Comparison of ENCODE assay signal across 1 cellular context in the genomic region with DNA sequence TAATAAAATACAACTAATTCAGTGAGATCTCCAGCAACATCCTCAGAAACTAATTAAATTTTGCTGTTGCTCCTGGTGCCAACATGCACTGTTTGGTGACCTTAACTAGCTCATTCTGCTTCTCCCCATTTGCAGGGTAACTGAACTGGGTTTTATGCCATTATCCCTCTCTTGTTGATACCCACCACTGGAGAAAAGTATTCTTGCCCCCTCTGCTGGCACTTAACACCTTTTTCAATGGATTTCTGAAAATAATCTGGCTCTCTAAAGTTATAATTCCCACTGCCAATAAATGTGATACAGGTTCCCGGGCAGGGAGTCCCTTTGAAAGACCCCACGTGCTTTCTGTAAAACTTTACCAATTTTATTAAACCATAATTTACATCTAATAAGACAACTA.
TF ChIP-seq lines count a peak whose summit lies in the region.

No MANE protein-coding gene starts in this region.

TF ChIP-seq in GM23338, 12 proteins besides CTCF, POLR2A, EP300 and RAD21:
- TF ChIP-seq, protein P1, sequence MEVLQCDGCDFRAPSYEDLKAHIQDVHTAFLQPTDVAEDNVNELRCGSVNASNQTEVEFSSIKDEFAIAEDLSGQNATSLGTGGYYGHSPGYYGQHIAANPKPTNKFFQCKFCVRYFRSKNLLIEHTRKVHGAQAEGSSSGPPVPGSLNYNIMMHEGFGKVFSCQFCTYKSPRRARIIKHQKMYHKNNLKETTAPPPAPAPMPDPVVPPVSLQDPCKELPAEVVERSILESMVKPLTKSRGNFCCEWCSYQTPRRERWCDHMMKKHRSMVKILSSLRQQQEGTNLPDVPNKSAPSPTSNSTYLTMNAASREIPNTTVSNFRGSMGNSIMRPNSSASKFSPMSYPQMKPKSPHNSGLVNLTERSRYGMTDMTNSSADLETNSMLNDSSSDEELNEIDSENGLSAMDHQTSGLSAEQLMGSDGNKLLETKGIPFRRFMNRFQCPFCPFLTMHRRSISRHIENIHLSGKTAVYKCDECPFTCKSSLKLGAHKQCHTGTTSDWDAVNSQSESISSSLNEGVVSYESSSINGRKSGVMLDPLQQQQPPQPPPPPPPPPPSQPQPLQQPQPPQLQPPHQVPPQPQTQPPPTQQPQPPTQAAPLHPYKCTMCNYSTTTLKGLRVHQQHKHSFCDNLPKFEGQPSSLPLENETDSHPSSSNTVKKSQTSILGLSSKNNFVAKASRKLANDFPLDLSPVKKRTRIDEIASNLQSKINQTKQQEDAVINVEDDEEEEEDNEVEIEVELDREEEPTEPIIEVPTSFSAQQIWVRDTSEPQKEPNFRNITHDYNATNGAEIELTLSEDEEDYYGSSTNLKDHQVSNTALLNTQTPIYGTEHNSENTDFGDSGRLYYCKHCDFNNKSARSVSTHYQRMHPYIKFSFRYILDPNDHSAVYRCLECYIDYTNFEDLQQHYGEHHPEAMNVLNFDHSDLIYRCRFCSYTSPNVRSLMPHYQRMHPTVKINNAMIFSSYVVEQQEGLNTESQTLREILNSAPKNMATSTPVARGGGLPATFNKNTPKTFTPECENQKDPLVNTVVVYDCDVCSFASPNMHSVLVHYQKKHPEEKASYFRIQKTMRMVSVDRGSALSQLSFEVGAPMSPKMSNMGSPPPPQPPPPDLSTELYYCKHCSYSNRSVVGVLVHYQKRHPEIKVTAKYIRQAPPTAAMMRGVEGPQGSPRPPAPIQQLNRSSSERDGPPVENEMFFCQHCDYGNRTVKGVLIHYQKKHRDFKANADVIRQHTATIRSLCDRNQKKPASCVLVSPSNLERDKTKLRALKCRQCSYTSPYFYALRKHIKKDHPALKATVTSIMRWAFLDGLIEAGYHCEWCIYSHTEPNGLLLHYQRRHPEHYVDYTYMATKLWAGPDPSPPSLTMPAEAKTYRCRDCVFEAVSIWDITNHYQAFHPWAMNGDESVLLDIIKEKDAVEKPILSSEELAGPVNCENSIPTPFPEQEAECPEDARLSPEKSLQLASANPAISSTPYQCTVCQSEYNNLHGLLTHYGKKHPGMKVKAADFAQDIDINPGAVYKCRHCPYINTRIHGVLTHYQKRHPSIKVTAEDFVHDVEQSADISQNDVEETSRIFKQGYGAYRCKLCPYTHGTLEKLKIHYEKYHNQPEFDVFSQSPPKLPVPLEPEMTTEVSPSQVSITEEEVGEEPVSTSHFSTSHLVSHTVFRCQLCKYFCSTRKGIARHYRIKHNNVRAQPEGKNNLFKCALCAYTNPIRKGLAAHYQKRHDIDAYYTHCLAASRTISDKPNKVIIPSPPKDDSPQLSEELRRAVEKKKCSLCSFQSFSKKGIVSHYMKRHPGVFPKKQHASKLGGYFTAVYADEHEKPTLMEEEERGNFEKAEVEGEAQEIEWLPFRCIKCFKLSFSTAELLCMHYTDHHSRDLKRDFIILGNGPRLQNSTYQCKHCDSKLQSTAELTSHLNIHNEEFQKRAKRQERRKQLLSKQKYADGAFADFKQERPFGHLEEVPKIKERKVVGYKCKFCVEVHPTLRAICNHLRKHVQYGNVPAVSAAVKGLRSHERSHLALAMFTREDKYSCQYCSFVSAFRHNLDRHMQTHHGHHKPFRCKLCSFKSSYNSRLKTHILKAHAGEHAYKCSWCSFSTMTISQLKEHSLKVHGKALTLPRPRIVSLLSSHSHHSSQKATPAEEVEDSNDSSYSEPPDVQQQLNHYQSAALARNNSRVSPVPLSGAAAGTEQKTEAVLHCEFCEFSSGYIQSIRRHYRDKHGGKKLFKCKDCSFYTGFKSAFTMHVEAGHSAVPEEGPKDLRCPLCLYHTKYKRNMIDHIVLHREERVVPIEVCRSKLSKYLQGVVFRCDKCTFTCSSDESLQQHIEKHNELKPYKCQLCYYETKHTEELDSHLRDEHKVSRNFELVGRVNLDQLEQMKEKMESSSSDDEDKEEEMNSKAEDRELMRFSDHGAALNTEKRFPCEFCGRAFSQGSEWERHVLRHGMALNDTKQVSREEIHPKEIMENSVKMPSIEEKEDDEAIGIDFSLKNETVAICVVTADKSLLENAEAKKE (CRISPR knock-in tag; IDR thresholded peaks at IDR 0.05): no peak
- no peak for TF ChIP-seq NANOG (IDR thresholded peaks at IDR 0.05; ENCODE audit: borderline replicate concordance)
- TF ChIP-seq, protein P2, sequence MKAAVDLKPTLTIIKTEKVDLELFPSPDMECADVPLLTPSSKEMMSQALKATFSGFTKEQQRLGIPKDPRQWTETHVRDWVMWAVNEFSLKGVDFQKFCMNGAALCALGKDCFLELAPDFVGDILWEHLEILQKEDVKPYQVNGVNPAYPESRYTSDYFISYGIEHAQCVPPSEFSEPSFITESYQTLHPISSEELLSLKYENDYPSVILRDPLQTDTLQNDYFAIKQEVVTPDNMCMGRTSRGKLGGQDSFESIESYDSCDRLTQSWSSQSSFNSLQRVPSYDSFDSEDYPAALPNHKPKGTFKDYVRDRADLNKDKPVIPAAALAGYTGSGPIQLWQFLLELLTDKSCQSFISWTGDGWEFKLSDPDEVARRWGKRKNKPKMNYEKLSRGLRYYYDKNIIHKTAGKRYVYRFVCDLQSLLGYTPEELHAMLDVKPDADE (IDR thresholded peaks at IDR 0.05): no peak
- no peak for TF ChIP-seq ZNF331 (CRISPR knock-in tag; IDR thresholded peaks at IDR 0.05; ENCODE audit: low read depth)
- no peak for TF ChIP-seq ZNF114 (CRISPR knock-in tag; IDR thresholded peaks at IDR 0.05)
- no peak for TF ChIP-seq JUNB (IDR thresholded peaks at IDR 0.05; ENCODE audit: unreplicated experiment)
- no peak for TF ChIP-seq CREB1 (CRISPR knock-in tag; IDR thresholded peaks at IDR 0.05; ENCODE audit: low read depth)
- no peak for TF ChIP-seq EZH2phosphoT487 (IDR thresholded peaks at IDR 0.05; ENCODE audit: unreplicated experiment)
- TF ChIP-seq, protein P3, sequence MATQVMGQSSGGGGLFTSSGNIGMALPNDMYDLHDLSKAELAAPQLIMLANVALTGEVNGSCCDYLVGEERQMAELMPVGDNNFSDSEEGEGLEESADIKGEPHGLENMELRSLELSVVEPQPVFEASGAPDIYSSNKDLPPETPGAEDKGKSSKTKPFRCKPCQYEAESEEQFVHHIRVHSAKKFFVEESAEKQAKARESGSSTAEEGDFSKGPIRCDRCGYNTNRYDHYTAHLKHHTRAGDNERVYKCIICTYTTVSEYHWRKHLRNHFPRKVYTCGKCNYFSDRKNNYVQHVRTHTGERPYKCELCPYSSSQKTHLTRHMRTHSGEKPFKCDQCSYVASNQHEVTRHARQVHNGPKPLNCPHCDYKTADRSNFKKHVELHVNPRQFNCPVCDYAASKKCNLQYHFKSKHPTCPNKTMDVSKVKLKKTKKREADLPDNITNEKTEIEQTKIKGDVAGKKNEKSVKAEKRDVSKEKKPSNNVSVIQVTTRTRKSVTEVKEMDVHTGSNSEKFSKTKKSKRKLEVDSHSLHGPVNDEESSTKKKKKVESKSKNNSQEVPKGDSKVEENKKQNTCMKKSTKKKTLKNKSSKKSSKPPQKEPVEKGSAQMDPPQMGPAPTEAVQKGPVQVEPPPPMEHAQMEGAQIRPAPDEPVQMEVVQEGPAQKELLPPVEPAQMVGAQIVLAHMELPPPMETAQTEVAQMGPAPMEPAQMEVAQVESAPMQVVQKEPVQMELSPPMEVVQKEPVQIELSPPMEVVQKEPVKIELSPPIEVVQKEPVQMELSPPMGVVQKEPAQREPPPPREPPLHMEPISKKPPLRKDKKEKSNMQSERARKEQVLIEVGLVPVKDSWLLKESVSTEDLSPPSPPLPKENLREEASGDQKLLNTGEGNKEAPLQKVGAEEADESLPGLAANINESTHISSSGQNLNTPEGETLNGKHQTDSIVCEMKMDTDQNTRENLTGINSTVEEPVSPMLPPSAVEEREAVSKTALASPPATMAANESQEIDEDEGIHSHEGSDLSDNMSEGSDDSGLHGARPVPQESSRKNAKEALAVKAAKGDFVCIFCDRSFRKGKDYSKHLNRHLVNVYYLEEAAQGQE (IDR thresholded peaks at IDR 0.05; ENCODE audit: unreplicated experiment): no peak
- no peak for TF ChIP-seq STAT1 (IDR thresholded peaks at IDR 0.05; ENCODE audit: unreplicated experiment)
- no peak for TF ChIP-seq POLR2AphosphoS5 (IDR thresholded peaks at IDR 0.05; ENCODE audit: low read depth)
- TF ChIP-seq EZH2 (IDR thresholded peaks at IDR 0.05; ENCODE audit: low read depth, unreplicated experiment): no peak
